1 cellular context compared by ENCODE assay signal in the genomic region with DNA sequence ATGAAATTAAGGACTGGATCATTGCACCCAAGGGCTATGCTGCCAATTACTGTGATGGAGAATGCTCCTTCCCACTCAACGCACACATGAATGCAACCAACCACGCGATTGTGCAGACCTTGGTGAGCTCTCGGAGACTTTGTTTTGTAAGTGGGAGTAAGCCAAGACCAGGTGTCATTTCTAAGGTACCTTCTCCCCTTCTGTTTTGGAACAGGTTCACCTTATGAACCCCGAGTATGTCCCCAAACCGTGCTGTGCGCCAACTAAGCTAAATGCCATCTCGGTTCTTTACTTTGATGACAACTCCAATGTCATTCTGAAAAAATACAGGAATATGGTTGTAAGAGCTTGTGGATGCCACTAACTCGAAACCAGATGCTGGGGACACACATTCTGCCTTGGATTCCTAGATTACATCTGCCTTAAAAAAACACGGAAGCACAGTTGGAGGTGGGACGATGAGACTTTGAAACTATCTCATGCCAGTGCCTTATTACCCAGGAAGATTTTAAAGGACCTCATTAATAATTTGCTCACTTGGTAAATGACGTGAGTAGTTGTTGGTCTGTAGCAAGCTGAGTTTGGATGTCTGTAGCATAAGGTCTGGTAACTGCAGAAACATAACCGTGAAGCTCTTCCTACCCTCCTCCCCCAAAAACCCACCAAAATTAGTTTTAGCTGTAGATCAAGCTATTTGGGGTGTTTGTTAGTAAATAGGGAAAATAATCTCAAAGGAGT.
TF ChIP-seq lines count a peak whose summit lies in the region.

No MANE protein-coding gene starts in this region.

TF ChIP-seq in IMR-90, 13 proteins besides CTCF, POLR2A, EP300 and RAD21 (continued from another document):
- TF ChIP-seq BHLHE40 (IDR thresholded peaks at IDR 0.05; ENCODE audit: low read depth, low read length) (no peak), FOS (IDR thresholded peaks at IDR 0.05; ENCODE audit: low read depth, low read length) (no peak)
TF ChIP-seq in IMR-90: peak in this region for 0.
